Comparison of ENCODE assay signal across 8 cellular contexts in the genomic region with DNA sequence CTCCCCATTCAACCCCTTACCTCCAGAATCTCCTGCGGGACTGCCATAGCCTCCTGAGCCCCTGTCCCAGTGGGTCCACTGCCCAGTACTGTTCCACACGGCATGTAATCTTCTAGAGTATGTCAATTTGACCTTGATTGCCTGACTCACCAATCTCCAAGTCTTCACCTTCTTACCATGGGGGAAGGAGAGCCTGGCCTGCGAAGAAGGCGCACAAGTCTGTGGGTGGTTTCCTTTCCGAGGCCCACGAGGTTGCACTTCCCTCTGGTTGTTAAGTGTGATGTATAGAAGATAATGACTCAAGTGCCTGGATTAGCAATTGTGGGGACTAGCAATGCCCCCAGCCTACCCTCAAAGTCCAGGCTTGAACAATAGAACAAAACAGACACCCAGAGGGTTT. TPM values are rescaled to one million over a fixed set of nuclear protein-coding genes. Genes with fewer than 3 reads are reported as not detected.
A peak's percentile ranks its signal among the peaks of the same experiment; 100 is the strongest.
DNase-seq lines count a peak whose midpoint lies in the region; ATAC-seq and TF ChIP-seq lines count a peak whose summit lies in the region.

No MANE protein-coding gene starts in this region.

- peak overlapping the region; percentile 31 for H2AFZ ChIP-seq in trophoblast cell (ENCODE audit: insufficient read depth, low read length, poor library complexity)

- H3K79me1 ChIP-seq in trophoblast cell (ENCODE audit: low read length), result peaks cover 7% of the 10 kb centered on the region

- in situ Hi-C loops in brain microvascular endothelial cell (cut with HindIII; ENCODE audit: low pct_ligation_motif_present, low sequenced_read_pairs), result no loop called here

- peak overlapping the region; percentile 13 for H4K12ac ChIP-seq in trophoblast cell (ENCODE audit: low read depth, low read length)

- TF ChIP-seq CTCF in brain microvascular endothelial cell (IDR thresholded peaks at IDR 0.05; ENCODE audit: low read depth, low read length, missing control alignments), result no peak

- WGBS in trophoblast cell (ENCODE audit: extremely low coverage, insufficient coverage, insufficient read length), result no CpG with 5 or more reads among the region's 6 CpGs

- H3K14ac ChIP-seq in trophoblast cell (ENCODE audit: low read length), result peak overlapping the region; percentile 67

- no peaks in the 10 kb centered on the region for H3K79me2 ChIP-seq in trophoblast cell (ENCODE audit: control insufficient read depth, insufficient read depth, low read length, poor library complexity)

- peak overlapping the region; percentile 68 for H3K4ac ChIP-seq in trophoblast cell (ENCODE audit: low read depth, low read length)

- H3K4me3 ChIP-seq in SJSA1 (no peak overlapping the region; the same call in 1 of the 2 replicates), trophoblast cell (ENCODE audit: low read depth, low read length) (no peak overlapping the region), brain microvascular endothelial cell (ENCODE audit: low read depth, low read length) (no peak overlapping the region)

- peak overlapping the region; percentile 70 for H3K18ac ChIP-seq in trophoblast cell (ENCODE audit: low read length)

- DNase-seq in SJSA1 (ENCODE audit: low read depth in 1 of 2, low spot score in 2 of 2), result peak; percentile 56 to 64
- DNase-seq in trophoblast cell, result no peak
- DNase-seq in brain microvascular endothelial cell, result no peak
- DNase-seq in SKM-1 treated with dmso at 0.1 percent for 144 hours (lab: John Stamatoyannopoulos, UW; ENCODE audit: unreplicated experiment), result no peak
- DNase-seq in stimulated activated CD4-positive, alpha-beta T cell treated with anti-CD3 and anti-CD28 coated beads, Interleukin-4, amount 100 ng/mL, for 4 hours, result no peak
- no peak for DNase-seq in COLO668 (lab: John Stamatoyannopoulos, UW; ENCODE audit: unreplicated experiment)

- H3K4me2 ChIP-seq in trophoblast cell (ENCODE audit: low read length), result peak overlapping the region; percentile 28

- peak overlapping the region; percentile 68 for H3K27ac ChIP-seq in SJSA1
- H3K27ac ChIP-seq in trophoblast cell (ENCODE audit: low read depth, low read length), result peak overlapping the region; percentile 91
- H3K27ac ChIP-seq in brain microvascular endothelial cell, result no peak overlapping the region

- peak overlapping the region; percentile 96 for H2BK12ac ChIP-seq in trophoblast cell (ENCODE audit: low read length)

- H3K4me1 ChIP-seq in SJSA1 (replicated peaks) (peaks cover 41% of the 10 kb centered on the region), trophoblast cell (ENCODE audit: control insufficient read depth in 1 of 2, insufficient read depth in 2 of 2, low read length in 2 of 2) (peaks cover 17 to 26% of the 10 kb centered on the region in 2 experiments)

- ATAC-seq in GM18873 (IDR thresholded peaks at IDR 0.05; ENCODE audit: low FRiP score, unreplicated experiment) (peak; percentile 59), HG02678 (IDR thresholded peaks at IDR 0.05; ENCODE audit: unreplicated experiment) (peak; percentile 81)

- H3K9ac ChIP-seq in trophoblast cell (ENCODE audit: low read length), result no peak overlapping the region

- no peak overlapping the region for H3K23ac ChIP-seq in trophoblast cell (ENCODE audit: low read length)

- peak overlapping the region; percentile 90 for H2BK5ac ChIP-seq in trophoblast cell (ENCODE audit: low read depth, low read length, poor library complexity)

- H3K9me3 ChIP-seq in SJSA1 (replicated peaks) (no peaks in the 10 kb centered on the region), trophoblast cell (ENCODE audit: insufficient read depth, low read depth, low read length) (no peaks in the 10 kb centered on the region)

- peak overlapping the region; percentile 78 for H4K8ac ChIP-seq in trophoblast cell (ENCODE audit: low read depth, low read length)

- H3K27me3 ChIP-seq in SJSA1 (replicated peaks) (no peaks in the 10 kb centered on the region), trophoblast cell (ENCODE audit: insufficient read depth, low read length) (no peaks in the 10 kb centered on the region), brain microvascular endothelial cell (replicated peaks) (no peaks in the 10 kb centered on the region)

- H4K91ac ChIP-seq in trophoblast cell (ENCODE audit: low read depth, low read length), result peak overlapping the region; percentile 84

- peak overlapping the region; percentile 85 for H2BK120ac ChIP-seq in trophoblast cell (ENCODE audit: insufficient read depth, low read length, poor library complexity)

- H3K36me3 ChIP-seq in SJSA1, result no peaks in the 10 kb centered on the region
- H3K36me3 ChIP-seq in trophoblast cell (ENCODE audit: control insufficient read depth in 1 of 2, insufficient read depth in 2 of 2, low read length in 2 of 2), result no peaks in the 10 kb centered on the region
- H3K36me3 ChIP-seq in brain microvascular endothelial cell (replicated peaks), result no peaks in the 10 kb centered on the region

- peak overlapping the region; percentile 75 for H2AK5ac ChIP-seq in trophoblast cell (ENCODE audit: low read length)

RNA-seq across cellular contexts. Expression of a gene that starts 8.1 kb away (rescaled TPM):
- total RNA-seq in SJSA1 (2014; rRNA removed; shearing (Covaris generic)), result 17.8 and 24.6 TPM in 2 replicates
- polyA plus RNA-seq in trophoblast cell (2013), result 27.5 and 27.8 TPM in 2 replicates

Comparison
In these comparisons a context has a peak if more than half of its experiments do, and no peak if none do; other contexts are left out.
1. DNase-seq: peak in SJSA1 (2 of 2); none in trophoblast cell (0 of 2), brain microvascular endothelial cell (single experiment), SKM-1 treated with dmso at 0.1 percent for 144 hours (single experiment), stimulated activated CD4-positive, alpha-beta T cell treated with anti-CD3 and anti-CD28 coated beads, Interleukin-4, amount 100 ng/mL, for 4 hours (0 of 2) and COLO668 (single experiment).